19 cellular contexts compared by ENCODE assay signal in genomic region chr10:71447676-71448075, GRCh38.
"Had no signal": no experiment of that assay in that cellular context is flagged by ENCODE, and none has a peak within 500 bp of the region (broad histone marks: within the 10 kb centered on the region; RNA-seq: fewer than 3 reads in every experiment).

No MANE protein-coding gene starts in this region.

- FAIRE-seq: urothelium cell line had no signal

- H3K9ac ChIP-seq: parathyroid adenoma had no signal

- ATAC-seq: activated T-cell treated with anti-CD3 and anti-CD28 coated beads, Interleukin-2, amount 50 U/mL, for 72 hours; gastroesophageal sphincter; naive thymus-derived CD4-positive, alpha-beta T cell; stimulated activated naive B cell treated with anti-CD40 and anti-IgM and Interleukin-4, amounts not matched to agents 10 μg/mL and 1 μg/mL and 100 μg/mL, for 72 hours had no signal

- H3K79me2 ChIP-seq: parathyroid adenoma had no signal

- H2AFZ ChIP-seq: parathyroid adenoma had no signal

- H3K9me3 ChIP-seq: esophagus muscularis mucosa, gastroesophageal sphincter, neutrophil had no signal

- H3K4me1 ChIP-seq: esophagus muscularis mucosa, gastroesophageal sphincter had no signal

- H3K36me3 ChIP-seq: brain microvascular endothelial cell, esophagus muscularis mucosa, neutrophil had no signal

- H3K27ac ChIP-seq: brain microvascular endothelial cell, esophagus muscularis mucosa, gastroesophageal sphincter, neutrophil, parathyroid adenoma, VCaP had no signal

- H3K4me3 ChIP-seq: esophagus muscularis mucosa, gastroesophageal sphincter had no signal

- DNase-seq: activated CD4-positive, alpha-beta T cell treated with anti-CD3 and anti-CD28 coated beads for 1 hour; activated CD8-positive, alpha-beta memory T cell treated with anti-CD3 and anti-CD28 coated beads for 24 hours; activated effector memory CD4-positive, alpha-beta T cell treated with anti-CD3 and anti-CD28 coated beads, Interleukin-2, amount 50 U/mL, for 16 hours; activated naive CD4-positive, alpha-beta T cell treated with anti-CD3 and anti-CD28 coated beads, Interleukin-2, amount 50 U/mL, for 16 hours; activated T-cell treated with anti-CD3 and anti-CD28 coated beads, Interleukin-2, amount 50 U/mL, for 72 hours; aorta; brain microvascular endothelial cell; effector CD8-positive, alpha-beta T cell; immature natural killer cell; kidney glomerular epithelial cell; naive thymus-derived CD4-positive, alpha-beta T cell; stimulated activated naive B cell treated with anti-CD40 and anti-IgM and Interleukin-4, amounts not matched to agents 10 μg/mL and 1 μg/mL and 100 μg/mL, for 72 hours; T-helper 2 cell had no signal

- H3K27me3 ChIP-seq: esophagus muscularis mucosa, gastroesophageal sphincter, neutrophil had no signal
